Comparison of ENCODE assay signal across 9 cellular contexts in the genomic region with DNA sequence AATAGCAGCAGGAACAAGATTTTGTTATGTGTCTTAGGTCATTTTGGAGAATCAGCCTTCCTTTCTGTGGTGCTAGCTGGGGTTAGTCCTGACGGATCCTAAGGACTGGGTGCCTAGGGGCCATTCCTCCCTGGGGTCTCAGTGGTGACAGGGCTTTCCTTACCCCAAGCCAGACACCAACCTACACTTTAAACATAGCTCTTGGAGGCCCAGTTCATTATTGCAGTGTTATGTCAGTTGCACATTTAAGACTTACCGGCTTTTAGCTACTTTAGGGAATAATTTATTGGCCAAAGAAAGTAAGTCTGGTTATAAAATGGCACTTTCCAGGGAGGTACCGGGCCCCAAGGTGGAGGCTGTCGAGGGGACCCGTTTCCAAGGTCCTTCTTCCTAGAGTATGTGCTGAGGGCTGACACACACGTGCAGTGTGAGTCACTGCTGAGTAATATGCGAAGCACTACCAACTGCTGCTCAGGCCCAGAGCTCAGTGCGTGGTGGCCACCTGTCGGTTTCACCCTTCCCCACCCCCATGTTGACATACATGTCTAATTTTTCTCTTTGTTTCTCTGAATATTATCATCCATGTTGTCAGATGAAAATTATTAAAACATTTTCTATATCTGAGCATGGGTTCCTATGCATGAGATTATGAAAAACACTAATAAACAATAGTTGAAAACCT. TPM values are rescaled to one million over a fixed set of nuclear protein-coding genes. Genes with fewer than 3 reads are reported as not detected.
A peak's percentile ranks its signal among the peaks of the same experiment; 100 is the strongest.
DNase-seq lines count a peak whose midpoint lies in the region; ATAC-seq and TF ChIP-seq lines count a peak whose summit lies in the region.
"Had no signal": no experiment of that assay in that cellular context is flagged by ENCODE, and none has a peak within 500 bp of the region (broad histone marks: within the 10 kb centered on the region; RNA-seq: fewer than 3 reads in every experiment).

No MANE protein-coding gene starts in this region.

- H3K79me2 ChIP-seq in GM23338 (replicated peaks; ENCODE audit: insufficient read depth) = no peaks in the 10 kb centered on the region

- no peaks in the 10 kb centered on the region for H4K20me1 ChIP-seq in GM23338 (replicated peaks; ENCODE audit: insufficient read depth)

- H3K27me3 ChIP-seq in GM23338 (ENCODE audit: insufficient read depth) (no peaks in the 10 kb centered on the region), MG63 (no peaks in the 10 kb centered on the region)

- H3K9me2 ChIP-seq in GM23338 (ENCODE audit: insufficient read depth) = no peaks in the 10 kb centered on the region

- no peaks in the 10 kb centered on the region for H3K9me3 ChIP-seq in MG63

- no peak overlapping the region for H3K4me3 ChIP-seq in GM23338
- no peak overlapping the region for H3K4me3 ChIP-seq in MG63
- H3K4me3 ChIP-seq: skin epidermis had no signal

- H3K27ac Mint-ChIP-seq in GM23338 = 0 out of 2 replicates have a peak overlapping the region, but pooled peaks have one; percentile 50

- peaks cover 2% of the 10 kb centered on the region for H3K27me3 Mint-ChIP-seq in GM23338 (ENCODE audit: insufficient read depth, low read depth, poor library complexity)

- H3K36me3 ChIP-seq in GM23338 (ENCODE audit: insufficient read depth) = no peaks in the 10 kb centered on the region; the same call in 1 of the 2 replicates
- H3K36me3 ChIP-seq in MG63 = peaks cover 37% of the 10 kb centered on the region

- no peak overlapping the region for H2AFZ ChIP-seq in GM23338

- H3K4me1 ChIP-seq in GM23338 (ENCODE audit: insufficient read depth) = no peaks in the 10 kb centered on the region

- H3K36me3 Mint-ChIP-seq in GM23338 (ENCODE audit: low read depth) = peaks cover 2% of the 10 kb centered on the region; the same call in 1 of the 3 replicates

- no peak for DNase-seq in GM23338 (ENCODE audit: low spot score)
- DNase-seq in MG63 = peak; percentile 69
- DNase-seq in astrocyte of the hippocampus (ENCODE audit: low read depth, low spot score) = peak; percentile 83
- peak; percentile 28 for DNase-seq in stimulated activated CD4-positive, alpha-beta T cell treated with anti-CD3 and anti-CD28 coated beads, Interleukin-2, amount 100 ng/mL, for 4 hours (ENCODE audit: low read depth)
- no peak for DNase-seq in omental fat pad (ENCODE audit: low spot score)
- DNase-seq in globus pallidus (ENCODE audit: low spot score) = no peak
- DNase-seq in LoVo (ENCODE audit: low spot score) = no peak

- no peak overlapping the region for H3K4me2 ChIP-seq in GM23338

- no peak overlapping the region for H3K4me3 Mint-ChIP-seq in GM23338

- H3F3A ChIP-seq in GM23338 (replicated peaks; ENCODE audit: low read depth) = no peaks in the 10 kb centered on the region

- no peak for TF ChIP-seq CTCF in GM23338 (conservative IDR thresholded peaks at IDR 0.05; ENCODE audit: low read depth in 2 of 2)
- TF ChIP-seq CTCF in omental fat pad (IDR thresholded peaks at IDR 0.05) = no peak

- ATAC-seq in GM18505 (IDR thresholded peaks at IDR 0.05; ENCODE audit: unreplicated experiment) = peak; percentile 99
- no peak for ATAC-seq in GM23338
- no peak for ATAC-seq in omental fat pad (ENCODE audit: low FRiP score)

- TF ChIP-seq POLR2A in GM18505 (IDR thresholded peaks at IDR 0.05; ENCODE audit: borderline replicate concordance, extremely low read depth, insufficient read depth, insufficient read length) = no peak

- no peaks in the 10 kb centered on the region for H3K9me3 Mint-ChIP-seq in GM23338

- no peaks in the 10 kb centered on the region for H3K4me1 Mint-ChIP-seq in GM23338

- no peak overlapping the region for H3K27ac ChIP-seq in GM23338 (ENCODE audit: low read depth)

TF ChIP-seq in GM23338, 12 proteins besides CTCF, POLR2A, EP300 and RAD21:
- no peak for TF ChIP-seq CREB1 (CRISPR knock-in tag; IDR thresholded peaks at IDR 0.05; ENCODE audit: low read depth)
- TF ChIP-seq NANOG (IDR thresholded peaks at IDR 0.05; ENCODE audit: borderline replicate concordance) = no peak
- no peak for TF ChIP-seq JUNB (IDR thresholded peaks at IDR 0.05; ENCODE audit: unreplicated experiment)
- TF ChIP-seq, protein P1, sequence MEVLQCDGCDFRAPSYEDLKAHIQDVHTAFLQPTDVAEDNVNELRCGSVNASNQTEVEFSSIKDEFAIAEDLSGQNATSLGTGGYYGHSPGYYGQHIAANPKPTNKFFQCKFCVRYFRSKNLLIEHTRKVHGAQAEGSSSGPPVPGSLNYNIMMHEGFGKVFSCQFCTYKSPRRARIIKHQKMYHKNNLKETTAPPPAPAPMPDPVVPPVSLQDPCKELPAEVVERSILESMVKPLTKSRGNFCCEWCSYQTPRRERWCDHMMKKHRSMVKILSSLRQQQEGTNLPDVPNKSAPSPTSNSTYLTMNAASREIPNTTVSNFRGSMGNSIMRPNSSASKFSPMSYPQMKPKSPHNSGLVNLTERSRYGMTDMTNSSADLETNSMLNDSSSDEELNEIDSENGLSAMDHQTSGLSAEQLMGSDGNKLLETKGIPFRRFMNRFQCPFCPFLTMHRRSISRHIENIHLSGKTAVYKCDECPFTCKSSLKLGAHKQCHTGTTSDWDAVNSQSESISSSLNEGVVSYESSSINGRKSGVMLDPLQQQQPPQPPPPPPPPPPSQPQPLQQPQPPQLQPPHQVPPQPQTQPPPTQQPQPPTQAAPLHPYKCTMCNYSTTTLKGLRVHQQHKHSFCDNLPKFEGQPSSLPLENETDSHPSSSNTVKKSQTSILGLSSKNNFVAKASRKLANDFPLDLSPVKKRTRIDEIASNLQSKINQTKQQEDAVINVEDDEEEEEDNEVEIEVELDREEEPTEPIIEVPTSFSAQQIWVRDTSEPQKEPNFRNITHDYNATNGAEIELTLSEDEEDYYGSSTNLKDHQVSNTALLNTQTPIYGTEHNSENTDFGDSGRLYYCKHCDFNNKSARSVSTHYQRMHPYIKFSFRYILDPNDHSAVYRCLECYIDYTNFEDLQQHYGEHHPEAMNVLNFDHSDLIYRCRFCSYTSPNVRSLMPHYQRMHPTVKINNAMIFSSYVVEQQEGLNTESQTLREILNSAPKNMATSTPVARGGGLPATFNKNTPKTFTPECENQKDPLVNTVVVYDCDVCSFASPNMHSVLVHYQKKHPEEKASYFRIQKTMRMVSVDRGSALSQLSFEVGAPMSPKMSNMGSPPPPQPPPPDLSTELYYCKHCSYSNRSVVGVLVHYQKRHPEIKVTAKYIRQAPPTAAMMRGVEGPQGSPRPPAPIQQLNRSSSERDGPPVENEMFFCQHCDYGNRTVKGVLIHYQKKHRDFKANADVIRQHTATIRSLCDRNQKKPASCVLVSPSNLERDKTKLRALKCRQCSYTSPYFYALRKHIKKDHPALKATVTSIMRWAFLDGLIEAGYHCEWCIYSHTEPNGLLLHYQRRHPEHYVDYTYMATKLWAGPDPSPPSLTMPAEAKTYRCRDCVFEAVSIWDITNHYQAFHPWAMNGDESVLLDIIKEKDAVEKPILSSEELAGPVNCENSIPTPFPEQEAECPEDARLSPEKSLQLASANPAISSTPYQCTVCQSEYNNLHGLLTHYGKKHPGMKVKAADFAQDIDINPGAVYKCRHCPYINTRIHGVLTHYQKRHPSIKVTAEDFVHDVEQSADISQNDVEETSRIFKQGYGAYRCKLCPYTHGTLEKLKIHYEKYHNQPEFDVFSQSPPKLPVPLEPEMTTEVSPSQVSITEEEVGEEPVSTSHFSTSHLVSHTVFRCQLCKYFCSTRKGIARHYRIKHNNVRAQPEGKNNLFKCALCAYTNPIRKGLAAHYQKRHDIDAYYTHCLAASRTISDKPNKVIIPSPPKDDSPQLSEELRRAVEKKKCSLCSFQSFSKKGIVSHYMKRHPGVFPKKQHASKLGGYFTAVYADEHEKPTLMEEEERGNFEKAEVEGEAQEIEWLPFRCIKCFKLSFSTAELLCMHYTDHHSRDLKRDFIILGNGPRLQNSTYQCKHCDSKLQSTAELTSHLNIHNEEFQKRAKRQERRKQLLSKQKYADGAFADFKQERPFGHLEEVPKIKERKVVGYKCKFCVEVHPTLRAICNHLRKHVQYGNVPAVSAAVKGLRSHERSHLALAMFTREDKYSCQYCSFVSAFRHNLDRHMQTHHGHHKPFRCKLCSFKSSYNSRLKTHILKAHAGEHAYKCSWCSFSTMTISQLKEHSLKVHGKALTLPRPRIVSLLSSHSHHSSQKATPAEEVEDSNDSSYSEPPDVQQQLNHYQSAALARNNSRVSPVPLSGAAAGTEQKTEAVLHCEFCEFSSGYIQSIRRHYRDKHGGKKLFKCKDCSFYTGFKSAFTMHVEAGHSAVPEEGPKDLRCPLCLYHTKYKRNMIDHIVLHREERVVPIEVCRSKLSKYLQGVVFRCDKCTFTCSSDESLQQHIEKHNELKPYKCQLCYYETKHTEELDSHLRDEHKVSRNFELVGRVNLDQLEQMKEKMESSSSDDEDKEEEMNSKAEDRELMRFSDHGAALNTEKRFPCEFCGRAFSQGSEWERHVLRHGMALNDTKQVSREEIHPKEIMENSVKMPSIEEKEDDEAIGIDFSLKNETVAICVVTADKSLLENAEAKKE (CRISPR knock-in tag; IDR thresholded peaks at IDR 0.05) = no peak
- no peak for TF ChIP-seq EZH2 (IDR thresholded peaks at IDR 0.05; ENCODE audit: low read depth, unreplicated experiment)
- no peak for TF ChIP-seq ZNF331 (CRISPR knock-in tag; IDR thresholded peaks at IDR 0.05; ENCODE audit: low read depth)
- TF ChIP-seq ZNF114 (CRISPR knock-in tag; IDR thresholded peaks at IDR 0.05) = no peak
- no peak for TF ChIP-seq POLR2AphosphoS5 (IDR thresholded peaks at IDR 0.05; ENCODE audit: low read depth)
TF ChIP-seq in GM23338: peak in this region for 0.

RNA-seq across cellular contexts. Expression of a gene that starts 37.0 kb away (rescaled TPM):
- 2.5 and 4.2 TPM in 2 replicates for total RNA-seq in GM23338 (2014; rRNA removed; shearing (Covaris generic))
- 2.8 and 2.9 TPM in 2 replicates for polyA plus RNA-seq in GM23338 (2016; fragmentation: Nextera tagmentation; extraction: Ambion mirVana)
- 0.46 TPM in 1 of 2 replicates, not detected in the other for total RNA-seq in MG63 (2014; rRNA removed; shearing (Covaris generic); ENCODE audit: low replicate concordance)
- total RNA-seq in omental fat pad = 10 to 100 TPM in 1 of 4 donors, 1 to 10 TPM in 2, under 1 TPM in 1; 0.95 to 15.1 (median 5.1) TPM

Comparison
In these comparisons a context has a peak if more than half of its experiments do, and no peak if none do; other contexts are left out.
1. DNase-seq: peak in MG63 (single experiment), astrocyte of the hippocampus (single experiment) and stimulated activated CD4-positive, alpha-beta T cell treated with anti-CD3 and anti-CD28 coated beads, Interleukin-2, amount 100 ng/mL, for 4 hours (single experiment); none in GM23338 (single experiment), omental fat pad (single experiment), globus pallidus (single experiment) and LoVo (single experiment).